Comparison of ENCODE assay signal across 12 cellular contexts in the genomic region with DNA sequence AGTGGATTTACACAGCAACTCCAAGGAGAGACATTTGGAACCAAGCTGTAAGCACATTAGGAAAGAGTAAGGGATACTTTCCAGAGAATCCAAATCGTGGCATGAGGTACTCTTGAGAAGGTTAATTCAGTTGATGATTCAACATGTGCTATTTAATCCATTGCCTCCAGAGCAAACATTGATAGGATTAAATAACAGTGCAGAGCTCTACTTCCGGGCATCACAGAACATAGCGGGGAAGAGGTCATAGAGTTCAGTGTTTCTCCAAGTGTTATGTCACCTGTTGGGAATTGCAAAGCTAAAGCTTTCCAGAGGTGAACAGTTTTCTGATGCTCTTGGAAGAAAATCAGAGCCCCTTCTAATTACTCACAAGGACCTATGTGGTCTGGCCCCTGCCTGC.
DNase-seq lines count a peak whose midpoint lies in the region; ATAC-seq and TF ChIP-seq lines count a peak whose summit lies in the region.
"Had no signal": no experiment of that assay in that cellular context is flagged by ENCODE, and none has a peak within 500 bp of the region (broad histone marks: within the 10 kb centered on the region; RNA-seq: fewer than 3 reads in every experiment).

No MANE protein-coding gene starts in this region.

- CTCF ChIA-PET in activated CD4-positive, alpha-beta T cell treated with anti-CD3 and anti-CD28 coated beads for 36 hours (lab: Charles Lee), result no interaction called here

- H3K27me3 Mint-ChIP-seq in activated CD4-positive, alpha-beta T cell treated with anti-CD3 and anti-CD28 coated beads for 36 hours, result no peaks in the 10 kb centered on the region
- H3K27me3 Mint-ChIP-seq in neural crest cell (ENCODE audit: low read depth), result no peaks in the 10 kb centered on the region

- intact Hi-C loops in activated CD4-positive, alpha-beta T cell treated with anti-CD3 and anti-CD28 coated beads for 36 hours (cut with DNase I, micrococcal nuclease), result loop anchor here in 1 of 2 experiments (2.0 kb wide), 1 partner anchor 126 kb away; no protein-coding TSS in a partner anchor

- H3K4me1 Mint-ChIP-seq in activated CD4-positive, alpha-beta T cell treated with anti-CD3 and anti-CD28 coated beads for 36 hours, result peaks cover 41% of the 10 kb centered on the region
- peaks cover 30% of the 10 kb centered on the region for H3K4me1 Mint-ChIP-seq in neural crest cell

- peak overlapping the region; percentile 37 for H3K27ac Mint-ChIP-seq in activated CD4-positive, alpha-beta T cell treated with anti-CD3 and anti-CD28 coated beads for 36 hours
- peak overlapping the region; percentile 73 for H3K27ac Mint-ChIP-seq in neural crest cell (ENCODE audit: unreplicated experiment)

- TF ChIP-seq CTCF in neural crest cell (conservative IDR thresholded peaks at IDR 0.05), result no peak
- no peak for TF ChIP-seq CTCF in omental fat pad (IDR thresholded peaks at IDR 0.05)

- peaks cover 2% of the 10 kb centered on the region for H3K9me3 Mint-ChIP-seq in activated CD4-positive, alpha-beta T cell treated with anti-CD3 and anti-CD28 coated beads for 36 hours (ENCODE audit: low read depth)
- H3K9me3 Mint-ChIP-seq in neural crest cell, result peaks cover 3% of the 10 kb centered on the region

- POLR2A ChIA-PET in activated CD4-positive, alpha-beta T cell treated with anti-CD3 and anti-CD28 coated beads for 36 hours (lab: Charles Lee), result interaction anchor here (0.6 kb wide), 1 partner anchor 538 kb away, joined by 3 read pairs; no protein-coding TSS in a partner anchor

- H3K4me3 Mint-ChIP-seq in activated CD4-positive, alpha-beta T cell treated with anti-CD3 and anti-CD28 coated beads for 36 hours, result no peak overlapping the region
- no peak overlapping the region for H3K4me3 Mint-ChIP-seq in neural crest cell

- no peak for DNase-seq in activated CD4-positive, alpha-beta T cell treated with anti-CD3 and anti-CD28 coated beads for 36 hours
- no peak for DNase-seq in activated CD4-positive, alpha-beta T cell treated with anti-CD3 and anti-CD28 coated beads, Interleukin-2, amount 50 U/mL, for 1 hour
- DNase-seq in NCI-H2107 treated with DMSO at 0.1 percent for 48 hours (lab: John Stamatoyannopoulos, UW; ENCODE audit: unreplicated experiment), result peak; percentile 11
- DNase-seq in astrocyte of the hippocampus (ENCODE audit: low read depth, low spot score), result peak; percentile 33
- DNase-seq in neural crest cell (ENCODE audit: low read depth, low spot score), result no peak
- no peak for DNase-seq in omental fat pad (ENCODE audit: low spot score)
- DNase-seq in RPMI8226, result no peak
- DNase-seq in activated CD4-positive, alpha-beta T cell treated with anti-CD3 and anti-CD28 coated beads, Interleukin-2, amount 50 U/mL, for 4 hours, result no peak
- DNase-seq: DMS79 treated with DMSO at 0.1 percent for 48 hours, mammary epithelial cell, NCI-H1417 treated with DMSO at 0.1 percent for 48 hours, occipital lobe had no signal

- H3K36me3 Mint-ChIP-seq in activated CD4-positive, alpha-beta T cell treated with anti-CD3 and anti-CD28 coated beads for 36 hours (ENCODE audit: low read depth), result no peaks in the 10 kb centered on the region
- no peaks in the 10 kb centered on the region for H3K36me3 Mint-ChIP-seq in neural crest cell (ENCODE audit: low read depth)

- ATAC-seq in activated CD4-positive, alpha-beta T cell treated with anti-CD3 and anti-CD28 coated beads for 36 hours, result no peak
- ATAC-seq in omental fat pad (ENCODE audit: low FRiP score), result no peak

Comparison
In these comparisons a context has a peak if more than half of its experiments do, and no peak if none do; other contexts are left out.
1. DNase-seq: peak in NCI-H2107 treated with DMSO at 0.1 percent for 48 hours (single experiment) and astrocyte of the hippocampus (single experiment); none in activated CD4-positive, alpha-beta T cell treated with anti-CD3 and anti-CD28 coated beads for 36 hours (single experiment), activated CD4-positive, alpha-beta T cell treated with anti-CD3 and anti-CD28 coated beads, Interleukin-2, amount 50 U/mL, for 1 hour (single experiment), neural crest cell (single experiment), omental fat pad (single experiment), RPMI8226 (single experiment) and activated CD4-positive, alpha-beta T cell treated with anti-CD3 and anti-CD28 coated beads, Interleukin-2, amount 50 U/mL, for 4 hours (0 of 2).